In genomic region chr7:83808982-83809381, GRCh38 we compare ENCODE assay signal across 28 cellular contexts.
"Had no signal": no experiment of that assay in that cellular context is flagged by ENCODE, and none has a peak within 500 bp of the region (broad histone marks: within the 10 kb centered on the region; RNA-seq: fewer than 3 reads in every experiment).

No MANE protein-coding gene starts in this region.

- H3K27me3 ChIP-seq: colonic mucosa, dorsolateral prefrontal cortex, esophagus muscularis mucosa, esophagus squamous epithelium, foreskin keratinocyte, gastrocnemius medialis, gastroesophageal sphincter, heart left ventricle, heart right ventricle had no signal

- H3K4me1 ChIP-seq: colonic mucosa, esophagus muscularis mucosa, esophagus squamous epithelium, foreskin keratinocyte, gastrocnemius medialis, gastroesophageal sphincter, heart left ventricle, heart right ventricle had no signal

- H3K4me3 ChIP-seq: colonic mucosa, coronary artery, dorsolateral prefrontal cortex, esophagus muscularis mucosa, esophagus squamous epithelium, gastrocnemius medialis, gastroesophageal sphincter, heart left ventricle, heart right ventricle had no signal

- ATAC-seq: effector memory CD8-positive, alpha-beta T cell; esophagus mucosa; foreskin keratinocyte; gastrocnemius medialis; gastroesophageal sphincter; heart left ventricle; heart right ventricle had no signal

- DNase-seq: colonic mucosa; cortex of kidney; dermis blood vessel endothelial cell; dorsolateral prefrontal cortex; effector CD4-positive, alpha-beta T cell; effector CD8-positive, alpha-beta T cell; effector memory CD4-positive, alpha-beta T cell; effector memory CD8-positive, alpha-beta T cell; endodermal cell; erythroblast; esophagus squamous epithelium; foreskin fibroblast; foreskin keratinocyte; foreskin melanocyte; gastrocnemius medialis; glutamatergic neuron; head of caudate nucleus; heart left ventricle; heart right ventricle had no signal

- H3K27ac ChIP-seq: colonic mucosa, coronary artery, dorsolateral prefrontal cortex, epithelial cell of prostate, esophagus muscularis mucosa, esophagus squamous epithelium, foreskin keratinocyte, gastrocnemius medialis, gastroesophageal sphincter, heart left ventricle, heart right ventricle had no signal

- H3K9me3 ChIP-seq: colonic mucosa, esophagus muscularis mucosa, gastrocnemius medialis had no signal

- H3K36me3 ChIP-seq: colonic mucosa, esophagus muscularis mucosa, esophagus squamous epithelium, gastrocnemius medialis, gastroesophageal sphincter, heart left ventricle, heart right ventricle had no signal

- FAIRE-seq: colon, endometrium, endothelial cell of umbilical vein, frontal cortex had no signal
